10 cellular contexts compared by ENCODE assay signal in the genomic region with DNA sequence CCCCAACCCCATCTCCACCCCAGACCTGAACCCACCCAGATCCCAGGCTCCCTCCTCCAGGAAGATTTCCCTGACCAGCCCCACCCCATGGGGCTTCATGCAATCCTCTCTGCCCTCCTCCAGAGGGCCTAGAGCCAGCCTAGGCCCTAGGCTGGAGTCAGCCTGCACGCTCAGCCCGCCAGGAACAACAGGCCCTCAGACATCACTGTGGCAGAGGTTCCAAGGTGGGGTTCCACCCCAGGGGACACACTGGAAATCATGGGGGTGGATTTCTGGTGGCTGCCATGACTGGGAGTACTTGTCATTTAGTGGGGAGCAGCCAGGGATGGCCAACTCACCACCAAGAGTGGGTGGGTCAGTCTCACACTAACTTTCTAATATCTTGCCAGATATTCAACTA.
DNase-seq lines count a peak whose midpoint lies in the region; ATAC-seq and TF ChIP-seq lines count a peak whose summit lies in the region.
"Had no signal": no experiment of that assay in that cellular context is flagged by ENCODE, and none has a peak within 500 bp of the region (broad histone marks: within the 10 kb centered on the region; RNA-seq: fewer than 3 reads in every experiment).

No MANE protein-coding gene starts in this region.

- H3K79me2 ChIP-seq in osteoblast (ENCODE audit: insufficient read depth, low read length): no peaks in the 10 kb centered on the region
- H3K79me2 ChIP-seq: hepatocyte had no signal

- peaks cover 36% of the 10 kb centered on the region for H4K20me1 ChIP-seq in osteoblast (ENCODE audit: insufficient read depth, low read length)

- ATAC-seq in GM21360 (IDR thresholded peaks at IDR 0.05; ENCODE audit: unreplicated experiment) (no peak), HG03045 (IDR thresholded peaks at IDR 0.05; ENCODE audit: unreplicated experiment) (no peak), GM18909 (IDR thresholded peaks at IDR 0.05; ENCODE audit: poor library complexity, unreplicated experiment) (no peak)

- H3K9me3 ChIP-seq in osteoblast (ENCODE audit: low read depth, low read length): no peaks in the 10 kb centered on the region

- H3K27me3 ChIP-seq in osteoblast (ENCODE audit: insufficient read depth, low read length): no peaks in the 10 kb centered on the region
- H3K27me3 ChIP-seq: hepatocyte had no signal

- DNase-seq in EL: peak; percentile 13
- peak; percentile 30 for DNase-seq in HuH-7 (ENCODE audit: low spot score)
- peak; percentile 48 for DNase-seq in ecto neural progenitor cell (ENCODE audit: low spot score)
- peak; percentile 44 for DNase-seq in osteoblast (ENCODE audit: insufficient read length, low spot score, missing footprints)
- no peak for DNase-seq in T-helper 2 cell

- H2AFZ ChIP-seq in osteoblast (ENCODE audit: low read length): no peak overlapping the region
- H2AFZ ChIP-seq: hepatocyte had no signal

- no peak for TF ChIP-seq CTCF in osteoblast (IDR thresholded peaks at IDR 0.05; ENCODE audit: extremely low read depth, low read depth, low read length)

- no peaks in the 10 kb centered on the region for H3K36me3 ChIP-seq in osteoblast (ENCODE audit: insufficient read depth, low read length)

- no peak overlapping the region for H3K4me3 ChIP-seq in osteoblast (ENCODE audit: insufficient read depth, low read length)
- H3K4me3 ChIP-seq: hepatocyte, SK-N-MC had no signal

- H3K4me2 ChIP-seq in osteoblast (ENCODE audit: insufficient read depth, low read length): no peak overlapping the region
- H3K4me2 ChIP-seq: hepatocyte had no signal

- H3K4me1 ChIP-seq in osteoblast (ENCODE audit: insufficient read depth, low read length): peaks cover 9% of the 10 kb centered on the region

- no peak overlapping the region for H3K27ac ChIP-seq in osteoblast (ENCODE audit: low read depth, low read length)
- H3K27ac ChIP-seq: hepatocyte, SK-N-MC had no signal

Comparison
In these comparisons a context has a peak if more than half of its experiments do, and no peak if none do; other contexts are left out.
1. DNase-seq: peak in EL (single experiment), HuH-7 (single experiment), ecto neural progenitor cell (single experiment) and osteoblast (single experiment); none in T-helper 2 cell (0 of 5).